ENCODE assay signal across 9 cellular contexts in genomic region chr17:5592382-5592781, GRCh38. TPM values are rescaled to one million over a fixed set of nuclear protein-coding genes. Genes with fewer than 3 reads are reported as not detected.
DNase-seq lines count a peak whose midpoint lies in the region; ATAC-seq, FAIRE-seq and TF ChIP-seq lines count a peak whose summit lies in the region.
"Had no signal": no experiment of that assay in that cellular context is flagged by ENCODE, and none has a peak within 500 bp of the region (broad histone marks: within the 10 kb centered on the region; RNA-seq: fewer than 3 reads in every experiment).

No MANE protein-coding gene starts in this region.

- WGBS in K562 (ENCODE audit: insufficient coverage, low coverage, missing lambda C conversion rate), result 33% methylated on average over 7 of the region's 7 CpGs

- no peaks in the 10 kb centered on the region for H3K36me3 ChIP-seq in cardiac muscle cell
- peaks cover 10% of the 10 kb centered on the region; the same call in 1 of the 3 replicates for H3K36me3 ChIP-seq in K562 (ENCODE audit: control insufficient read depth, insufficient read depth, low read length)
- no peaks in the 10 kb centered on the region for H3K36me3 ChIP-seq in kidney epithelial cell (ENCODE audit: control insufficient read depth, insufficient read depth, low read length)
- H3K36me3 ChIP-seq in uterus, result no peaks in the 10 kb centered on the region

- no peaks in the 10 kb centered on the region for H3K9me3 Mint-ChIP-seq in activated CD4-positive, alpha-beta T cell treated with anti-CD3 and anti-CD28 coated beads for 36 hours (ENCODE audit: low read depth)
- H3K9me3 Mint-ChIP-seq: activated naive CD4-positive, alpha-beta T cell treated with anti-CD3 and anti-CD28 coated beads, Interleukin-2, amount 50 U/mL, for 72 hours had no signal

- peaks cover 7% of the 10 kb centered on the region for H4K20me1 ChIP-seq in K562 (replicated peaks; ENCODE audit: control insufficient read depth, insufficient read depth, low read length)

- no peak overlapping the region for H3K4me3 ChIP-seq in cardiac muscle cell
- H3K4me3 ChIP-seq in K562, result no peak overlapping the region
- H3K4me3 ChIP-seq in kidney epithelial cell (ENCODE audit: low read depth, low read length), result no peak overlapping the region
- H3K4me3 ChIP-seq in uterus, result no peak overlapping the region

- H3K4me1 ChIP-seq in cardiac muscle cell (ENCODE audit: low read depth), result no peaks in the 10 kb centered on the region
- H3K4me1 ChIP-seq in K562 (replicated peaks in 1 of 2; ENCODE audit: control insufficient read depth in 2 of 2, insufficient read depth in 2 of 2, low read length in 2 of 2), result no peaks in the 10 kb centered on the region
- H3K4me1 ChIP-seq in uterus, result no peaks in the 10 kb centered on the region

- POLR2A ChIA-PET in K562 (lab: Yijun Ruan, JAX), result interaction anchor here (1.3 kb wide), 1 partner anchor 18 kb away, joined by 3 read pairs; no protein-coding TSS in a partner anchor
- POLR2A ChIA-PET in activated CD4-positive, alpha-beta T cell treated with anti-CD3 and anti-CD28 coated beads for 36 hours (lab: Charles Lee), result interaction anchor here (0.6 to 0.7 kb wide), 2 partner anchors 644 to 821 kb away, joined by 3 to 7 read pairs; no protein-coding TSS in a partner anchor

- H3K79me2 ChIP-seq in K562 (ENCODE audit: control insufficient read depth, insufficient read depth, low read length), result peaks cover 4% of the 10 kb centered on the region

- H3K4me2 ChIP-seq in K562 (ENCODE audit: insufficient read depth, low read length), result no peak overlapping the region

- ATAC-seq in Right ventricle myocardium inferior (no peak), K562 (peak; percentile 59)
- ATAC-seq in activated CD4-positive, alpha-beta T cell treated with anti-CD3 and anti-CD28 coated beads for 36 hours, result no peak

- H2AFZ ChIP-seq in K562 (ENCODE audit: low read depth, low read length), result no peak overlapping the region

- no peak overlapping the region for H3K9ac ChIP-seq in K562 (ENCODE audit: insufficient read depth in 1 of 2, low read depth in 2 of 2, low read length in 2 of 2)

- H3K27me3 Mint-ChIP-seq in activated CD4-positive, alpha-beta T cell treated with anti-CD3 and anti-CD28 coated beads for 36 hours, result peaks cover 9% of the 10 kb centered on the region

- H3K36me3 Mint-ChIP-seq in activated CD4-positive, alpha-beta T cell treated with anti-CD3 and anti-CD28 coated beads for 36 hours (ENCODE audit: low read depth), result no peaks in the 10 kb centered on the region
- H3K36me3 Mint-ChIP-seq: activated naive CD4-positive, alpha-beta T cell treated with anti-CD3 and anti-CD28 coated beads, Interleukin-2, amount 50 U/mL, for 72 hours had no signal

- intact Hi-C loops in Right ventricle myocardium inferior (cut with DNase I), result loop anchor here (10.0 kb wide), 1 partner anchor 452 kb away; no protein-coding TSS in a partner anchor
- intact Hi-C loops in K562 (cut with micrococcal nuclease), result loop anchor here (10.0 kb wide), 1 partner anchor 832 kb away; no protein-coding TSS in a partner anchor
- intact Hi-C loops in uterus (cut with DNase I; ENCODE audit: low total_unique reads), result no loop called here
- intact Hi-C loops in activated CD4-positive, alpha-beta T cell treated with anti-CD3 and anti-CD28 coated beads for 36 hours (cut with DNase I, micrococcal nuclease), result loop anchor here in 1 of 2 experiments (1.0 kb wide), 3 partner anchors 115 to 830 kb away; no protein-coding TSS in a partner anchor

- no peaks in the 10 kb centered on the region for H3K27me3 ChIP-seq in cardiac muscle cell
- H3K27me3 ChIP-seq in K562 (ENCODE audit: control insufficient read depth in 2 of 2, insufficient read depth in 2 of 2, low read length in 2 of 2), result no peaks in the 10 kb centered on the region
- H3K27me3 ChIP-seq in kidney epithelial cell (ENCODE audit: control insufficient read depth, insufficient read depth, low read length), result no peaks in the 10 kb centered on the region
- no peaks in the 10 kb centered on the region for H3K27me3 ChIP-seq in uterus

- DNase-seq in cardiac muscle cell (ENCODE audit: low read depth in 1 of 2, low spot score in 1 of 2) (peak; percentile 62 to 65), Right ventricle myocardium inferior (ENCODE audit: missing footprints) (no peak), NCI-H2227 treated with DMSO at 0.1 percent for 48 hours (lab: John Stamatoyannopoulos, UW) (peak; percentile 4), K562 (ENCODE audit: extremely low read depth in 1 of 4, low spot score in 3 of 4) (peak in 1 of 4 experiments; percentile 17), kidney epithelial cell (ENCODE audit: low read depth) (no peak), uterus (no peak), UCSD-AML1 (lab: John Stamatoyannopoulos, UW; ENCODE audit: unreplicated experiment) (no peak)
- no peak for DNase-seq in activated CD4-positive, alpha-beta T cell treated with anti-CD3 and anti-CD28 coated beads for 36 hours

- H3K9me3 ChIP-seq in cardiac muscle cell (ENCODE audit: low read depth), result no peaks in the 10 kb centered on the region
- H3K9me3 ChIP-seq in K562 (replicated peaks; ENCODE audit: control insufficient read depth, insufficient read depth, low read depth, low read length), result no peaks in the 10 kb centered on the region
- no peaks in the 10 kb centered on the region for H3K9me3 ChIP-seq in uterus

- CTCF ChIA-PET in K562 (lab: Yijun Ruan, JAX; ENCODE audit: low intra/inter-chr PET ratio), result interaction anchor here (0.8 to 1.3 kb wide), 2 partner anchors 830 to 844 kb away, joined by 3 read pairs; no protein-coding TSS in a partner anchor
- CTCF ChIA-PET in activated CD4-positive, alpha-beta T cell treated with anti-CD3 and anti-CD28 coated beads for 36 hours (lab: Charles Lee), result interaction anchor here (0.6 to 3.9 kb wide), 14 partner anchors 9 to 854 kb away, joined by 3 to 28 read pairs (median 4); no protein-coding TSS in a partner anchor

- peaks cover 3% of the 10 kb centered on the region for H3K9me1 ChIP-seq in K562 (ENCODE audit: control insufficient read depth, insufficient read depth, low read length)

- FAIRE-seq in K562 (lab: Jason Lieb, UNC), result peak; percentile 72

- H3K4me1 Mint-ChIP-seq in activated CD4-positive, alpha-beta T cell treated with anti-CD3 and anti-CD28 coated beads for 36 hours, result peaks cover under 1% of the 10 kb centered on the region

- no peak for TF ChIP-seq EP300 in K562 (IDR thresholded peaks at IDR 0.05; ENCODE audit: low read length)

- peak in 1 of 2 experiments; percentile 40; a peak in 2 of 4 replicates for TF ChIP-seq RAD21 in K562 (CRISPR knock-in tag; conservative IDR thresholded peaks at IDR 0.05 in 1 of 2, IDR thresholded peaks at IDR 0.05 in 1 of 2)

- BruUV-seq in K562 (replicated peaks; lab: Mats Ljungman, UMichigan), result no TSS peak

- no peak overlapping the region for H3K27ac ChIP-seq in cardiac muscle cell
- H3K27ac ChIP-seq in K562 (ENCODE audit: extremely low read depth, low read depth, low read length), result no peak overlapping the region
- H3K27ac ChIP-seq in uterus, result no peak overlapping the region

- TF ChIP-seq POLR2A in K562 (conservative IDR thresholded peaks at IDR 0.05) (no peak), uterus (IDR thresholded peaks at IDR 0.05) (no peak)

- H3K27ac Mint-ChIP-seq in activated CD4-positive, alpha-beta T cell treated with anti-CD3 and anti-CD28 coated beads for 36 hours, result no peak overlapping the region
- H3K27ac Mint-ChIP-seq: activated naive CD4-positive, alpha-beta T cell treated with anti-CD3 and anti-CD28 coated beads, Interleukin-2, amount 50 U/mL, for 72 hours had no signal

- peak; percentile 50 for TF ChIP-seq CTCF in cardiac muscle cell (IDR thresholded peaks at IDR 0.05; ENCODE audit: low read depth, low read length)
- TF ChIP-seq CTCF in K562 (IDR thresholded peaks at IDR 0.05 in 2 of 3, conservative IDR thresholded peaks at IDR 0.05 in 1 of 3; ENCODE audit: insufficient read depth in 2 of 3, low read depth in 1 of 3, low read length in 3 of 3), result peak in 2 of 3 experiments; percentile 40 to 51; a peak in 4 of 6 replicates
- peak; percentile 34 for TF ChIP-seq CTCF in kidney epithelial cell (IDR thresholded peaks at IDR 0.05; ENCODE audit: insufficient read depth, low read length, poor library complexity, severe bottlenecking)
- peak; percentile 48 to 58 (median 51) for TF ChIP-seq CTCF in uterus (IDR thresholded peaks at IDR 0.05)

- in situ Hi-C loops in K562 (cut with MboI), result no loop called here

- H3K4me3 Mint-ChIP-seq in activated CD4-positive, alpha-beta T cell treated with anti-CD3 and anti-CD28 coated beads for 36 hours, result no peak overlapping the region

TF ChIP-seq in K562, 482 proteins besides CTCF, POLR2A, EP300 and RAD21 (continues in another document):
- TF ChIP-seq ID3 (CRISPR knock-in tag; IDR thresholded peaks at IDR 0.05), result no peak
- TF ChIP-seq ID3 (tag; IDR thresholded peaks at IDR 0.05), result no peak

RNA-seq across cellular contexts. Expression of gene NLRP1, which starts 8.1 kb away (rescaled TPM):
- total RNA-seq in cardiac muscle cell (103 and 138 TPM in 2 replicates), Right ventricle myocardium inferior (9.0 TPM), K562 (2014; rRNA removed) (27.7 and 37.8 TPM in 2 replicates), K562 (2014; rRNA removed; fragmentation: Illumina TruSeq; extraction: Trizol) (14.9 and 18.8 TPM in 2 replicates), K562 (2015; rRNA removed; fragmentation: Illumina TruSeq; extraction: Trizol) (17.2 and 19.3 TPM in 2 replicates), K562 (2021) (36.7 and 47.4 TPM in 2 replicates), kidney epithelial cell (14.4 and 15.7 TPM in 2 replicates), uterus (10 to 100 TPM; 13.8 to 78.3 (median 47.0) TPM)
- polyA plus RNA-seq in cardiac muscle cell (82.5 and 102 TPM in 2 replicates), K562 (2011; rRNA removed) (44.6 and 47.1 TPM in 2 replicates), K562 (2014; fragmentation: Illumina TruSeq; extraction: Trizol) (51.1 and 53.9 TPM in 2 replicates), K562 (2014; fragmentation: Nextera tagmentation; extraction: Ambion mirVana) (1 to 10 TPM; 4.0 to 4.1 TPM), K562 (2014; rRNA removed) (61.0 and 69.4 TPM in 2 replicates)
- 185 and 304 TPM in 2 replicates for total RNA-seq in K562 (2011; cell fraction: chromatin; rRNA removed; ENCODE audit: low replicate concordance)
- 150 and 159 TPM in 2 replicates for total RNA-seq in K562 (2011; cell fraction: nucleolus; rRNA removed)
- total RNA-seq in K562 (2011; cell fraction: nucleoplasm; rRNA removed), result 157 TPM in 2 replicates
- polyA plus RNA-seq in K562 (2011; cell fraction: cytosol; rRNA removed), result 32.2 and 35.4 TPM in 2 replicates
- 282 and 529 TPM in 2 replicates for polyA plus RNA-seq in K562 (2011; cell fraction: nucleus; rRNA removed)
- 26.6 and 58.6 TPM in 2 replicates for polyA plus RNA-seq in K562 (2012)
- polyA minus RNA-seq in K562 (2011; rRNA and poly(A)+ RNA removed), result 13.3 and 17.5 TPM in 2 replicates
- 12.6 and 12.8 TPM in 2 replicates for polyA minus RNA-seq in K562 (2011; cell fraction: cytosol; rRNA and poly(A)+ RNA removed)
- polyA minus RNA-seq in K562 (2011; cell fraction: nucleus; rRNA and poly(A)+ RNA removed), result 47.7 and 52.1 TPM in 2 replicates
- 10 to 100 TPM; 31.2 to 34.0 TPM for total RNA-seq in activated CD4-positive, alpha-beta T cell treated with anti-CD3 and anti-CD28 coated beads for 36 hours

Comparison
In these comparisons a context has a peak if more than half of its experiments do, and no peak if none do; other contexts are left out.
1. DNase-seq: peak in cardiac muscle cell (2 of 2) and NCI-H2227 treated with DMSO at 0.1 percent for 48 hours (single experiment); none in Right ventricle myocardium inferior (single experiment), kidney epithelial cell (single experiment), uterus (0 of 2), UCSD-AML1 (single experiment) and activated CD4-positive, alpha-beta T cell treated with anti-CD3 and anti-CD28 coated beads for 36 hours (single experiment).
2. Peak in every context shown above with its lines, with median percentiles within 50 percentile points of each other: CTCF ChIP-seq.